In the genomic region with DNA sequence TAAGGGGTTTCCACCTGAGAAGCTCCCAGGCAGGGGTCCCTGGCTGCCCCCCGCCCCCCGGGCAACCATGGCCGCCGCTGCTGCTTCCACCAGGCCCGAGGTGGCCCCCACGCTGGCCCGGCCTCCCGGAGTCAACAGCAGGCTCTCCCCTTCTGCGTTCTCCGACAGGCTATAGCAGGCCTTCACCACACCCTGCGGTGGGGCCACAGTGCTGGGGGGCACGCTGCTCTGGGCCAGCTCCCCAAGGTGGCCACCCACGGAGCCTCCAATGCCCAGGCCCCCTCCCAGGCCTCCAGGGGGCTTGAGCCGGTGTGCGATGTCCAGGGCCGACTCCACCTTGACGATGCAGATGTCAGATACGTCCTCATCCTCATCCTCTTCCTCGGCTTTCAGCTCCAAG, we compare ENCODE assay signal across 15 cellular contexts.
DNase-seq lines count a peak whose midpoint lies in the region; ATAC-seq, FAIRE-seq and TF ChIP-seq lines count a peak whose summit lies in the region.
"Had no signal": no experiment of that assay in that cellular context is flagged by ENCODE, and none has a peak within 500 bp of the region (broad histone marks: within the 10 kb centered on the region; RNA-seq: fewer than 3 reads in every experiment).

No MANE protein-coding gene starts in this region.

- no peaks in the 10 kb centered on the region for H3K27me3 ChIP-seq in right cardiac atrium (ENCODE audit: control insufficient read depth, insufficient read depth)
- H3K27me3 ChIP-seq in right atrium auricular region: no peaks in the 10 kb centered on the region
- H3K27me3 ChIP-seq in HepG2 (ENCODE audit: control insufficient read depth in 1 of 2, insufficient read depth in 2 of 2, low read length in 2 of 2): no peaks in the 10 kb centered on the region
- H3K27me3 ChIP-seq in upper lobe of left lung: no peaks in the 10 kb centered on the region
- H3K27me3 ChIP-seq: BLaER1 had no signal

- no TSS peak for BruUV-seq in HepG2 (replicated peaks; lab: Mats Ljungman, UMichigan)

- TF ChIP-seq CTCF in right atrium auricular region (IDR thresholded peaks at IDR 0.05) (no peak), HepG2 (CRISPR knock-in tag; IDR thresholded peaks at IDR 0.05) (no peak), upper lobe of left lung (IDR thresholded peaks at IDR 0.05) (no peak)

- CTCF ChIA-PET in HepG2 (lab: Yijun Ruan, JAX; ENCODE audit: low intra/inter-chr PET ratio, low total read pairs): no interaction called here

- no peak overlapping the region for H3K4me2 ChIP-seq in HepG2 (ENCODE audit: low read depth, low read length)
- H3K4me2 ChIP-seq: BLaER1, GM23338 had no signal

- H4K20me1 ChIP-seq in HepG2 (ENCODE audit: insufficient read depth, low read length): no peaks in the 10 kb centered on the region

- no peak for TF ChIP-seq RAD21 in HepG2 (CRISPR knock-in tag; IDR thresholded peaks at IDR 0.05)

- TF ChIP-seq POLR2A in HepG2 (IDR thresholded peaks at IDR 0.05; ENCODE audit: insufficient read depth in 1 of 2, low read depth in 2 of 2, low read length in 2 of 2) (0 out of 4 replicates have a peak, but pooled peaks of 1 of the 2 experiments have one; percentile 9), upper lobe of left lung (IDR thresholded peaks at IDR 0.05) (no peak)

- TF ChIP-seq EP300 in HepG2 (IDR thresholded peaks at IDR 0.05; ENCODE audit: low read depth in 2 of 2, low read length in 2 of 2) (no peak), HepG2 (CRISPR knock-in tag; IDR thresholded peaks at IDR 0.05; ENCODE audit: borderline replicate concordance) (no peak), upper lobe of left lung (IDR thresholded peaks at IDR 0.05) (no peak)

- no peak overlapping the region for H2AFZ ChIP-seq in HepG2 (ENCODE audit: low read length)
- H2AFZ ChIP-seq: GM23338 had no signal

- H3K9me3 ChIP-seq in right cardiac atrium (ENCODE audit: control insufficient read depth, low read length) (no peaks in the 10 kb centered on the region), right atrium auricular region (no peaks in the 10 kb centered on the region), HepG2 (ENCODE audit: low read length) (no peaks in the 10 kb centered on the region), upper lobe of left lung (no peaks in the 10 kb centered on the region)
- H3K9me3 ChIP-seq: BLaER1, Caco-2 had no signal

- H3K36me3 ChIP-seq in right atrium auricular region (peaks cover 34% of the 10 kb centered on the region), HepG2 (replicated peaks in 1 of 2; ENCODE audit: control insufficient read depth in 1 of 2, insufficient read depth in 2 of 2, low read length in 2 of 2) (peaks cover 6 to 36% of the 10 kb centered on the region in 2 experiments), upper lobe of left lung (peaks cover 0 to 63% (median 33%) of the 10 kb centered on the region in 4 donors)

- H3K27ac ChIP-seq in right cardiac atrium (ENCODE audit: low read length) (no peak overlapping the region), right atrium auricular region (no peak overlapping the region), HepG2 (ENCODE audit: extremely low read length, insufficient read depth, low read length) (no peak overlapping the region), upper lobe of left lung (no peak overlapping the region)
- H3K27ac ChIP-seq: BLaER1 had no signal

- no peak for FAIRE-seq in HepG2 (lab: Jason Lieb, UNC)

- POLR2A ChIA-PET in HepG2 (lab: Yijun Ruan, JAX): no interaction called here

- peak; percentile 26 to 46 for ATAC-seq in right cardiac atrium
- peak; percentile 18 for ATAC-seq in esophagus mucosa
- peak; percentile 37 for ATAC-seq in HepG2
- peak; percentile 17 to 34 for ATAC-seq in upper lobe of left lung (ENCODE audit: low FRiP score in 2 of 2)
- no peak for ATAC-seq in GM19455 (IDR thresholded peaks at IDR 0.05; ENCODE audit: unreplicated experiment)
- ATAC-seq in GM21367 (IDR thresholded peaks at IDR 0.05; ENCODE audit: unreplicated experiment): no peak

- H3K4me3 ChIP-seq in right cardiac atrium (ENCODE audit: low read length) (no peak overlapping the region), right atrium auricular region (no peak overlapping the region), HepG2 (replicated peaks in 1 of 3; ENCODE audit: insufficient read depth in 1 of 3, low read depth in 2 of 3, low read length in 3 of 3) (no peak overlapping the region), upper lobe of left lung (no peak overlapping the region)
- H3K4me3 ChIP-seq: BLaER1, GM23338 had no signal

- intact Hi-C loops in right cardiac atrium (cut with DNase I) (no loop called here), HepG2 (cut with micrococcal nuclease; ENCODE audit: unreplicated experiment) (no loop called here)

- H3K79me2 ChIP-seq in HepG2 (ENCODE audit: insufficient read depth, low read length): no peaks in the 10 kb centered on the region

- in situ Hi-C loops in HepG2 (cut with HindIII; ENCODE audit: extremely low pct_ligation_motif_present, low pct_unique_long_range_greater_than_20kb): no loop called here

- H3K4me1 ChIP-seq in right cardiac atrium (ENCODE audit: control insufficient read depth, insufficient read depth, low read length) (no peaks in the 10 kb centered on the region), right atrium auricular region (no peaks in the 10 kb centered on the region), HepG2 (ENCODE audit: insufficient read depth, low read length) (no peaks in the 10 kb centered on the region), upper lobe of left lung (no peaks in the 10 kb centered on the region)
- H3K4me1 ChIP-seq: BLaER1, Caco-2 had no signal

- H3K9ac ChIP-seq in HepG2 (ENCODE audit: insufficient read depth, low read depth, low read length): no peak overlapping the region
- H3K9ac ChIP-seq: BLaER1 had no signal

- 96% methylated on average over 19 of the region's 19 CpGs for WGBS in right cardiac atrium
- WGBS in HepG2 (ENCODE audit: low lambda C conversion rate): 97% methylated on average over 10 of the region's 19 CpGs
- 97 to 98% methylated on average over 7 to 19 of the region's 19 CpGs for WGBS in upper lobe of left lung, 2 donors

- DNase-seq in right cardiac atrium: no peak
- no peak for DNase-seq in right atrium auricular region (ENCODE audit: low spot score)
- no peak for DNase-seq in HepG2 (ENCODE audit: low spot score)
- DNase-seq in upper lobe of left lung: peak in 1 of 2 donors; percentile 80
- DNase-seq in NCI-H187 treated with DMSO at 0.1 percent for 48 hours (lab: John Stamatoyannopoulos, UW): no peak
- DNase-seq: AML-193; CD8-positive, alpha-beta memory T cell; GF-D8; H9 had no signal

TF ChIP-seq in HepG2, 621 proteins besides CTCF, POLR2A, EP300 and RAD21:
- peak; percentile 35 for TF ChIP-seq AGO2 (optimal IDR thresholded peaks at IDR 0.05; ENCODE audit: low read depth, low read length)
- TF ChIP-seq, protein P1, sequence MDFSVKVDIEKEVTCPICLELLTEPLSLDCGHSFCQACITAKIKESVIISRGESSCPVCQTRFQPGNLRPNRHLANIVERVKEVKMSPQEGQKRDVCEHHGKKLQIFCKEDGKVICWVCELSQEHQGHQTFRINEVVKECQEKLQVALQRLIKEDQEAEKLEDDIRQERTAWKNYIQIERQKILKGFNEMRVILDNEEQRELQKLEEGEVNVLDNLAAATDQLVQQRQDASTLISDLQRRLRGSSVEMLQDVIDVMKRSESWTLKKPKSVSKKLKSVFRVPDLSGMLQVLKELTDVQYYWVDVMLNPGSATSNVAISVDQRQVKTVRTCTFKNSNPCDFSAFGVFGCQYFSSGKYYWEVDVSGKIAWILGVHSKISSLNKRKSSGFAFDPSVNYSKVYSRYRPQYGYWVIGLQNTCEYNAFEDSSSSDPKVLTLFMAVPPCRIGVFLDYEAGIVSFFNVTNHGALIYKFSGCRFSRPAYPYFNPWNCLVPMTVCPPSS (IDR thresholded peaks at IDR 0.05): no peak
- TF ChIP-seq ZNF572 (CRISPR knock-in tag; IDR thresholded peaks at IDR 0.05): no peak

Comparison
In these comparisons a context has a peak if more than half of its experiments do, and no peak if none do; other contexts are left out.
1. ATAC-seq: peak in right cardiac atrium (2 of 2), esophagus mucosa (single experiment), HepG2 (single experiment) and upper lobe of left lung (2 of 2); none in GM19455 (single experiment) and GM21367 (single experiment).